ENCODE assay signal across 1 cellular context in genomic region chr2:232865165-232865564, GRCh38.
TF ChIP-seq lines count a peak whose summit lies in the region.

No MANE protein-coding gene starts in this region.

TF ChIP-seq in HepG2, 621 proteins besides CTCF, POLR2A, EP300 and RAD21:
- TF ChIP-seq CEBPG (CRISPR knock-in tag; IDR thresholded peaks at IDR 0.05) (peak; percentile 43; the same call in 1 of the 2 replicates), CEBPB (IDR thresholded peaks at IDR 0.05; ENCODE audit: borderline replicate concordance, low read depth, low read length) (peak; percentile 56; the same call in 1 of the 2 replicates), DNMT3B (CRISPR knock-in tag; conservative IDR thresholded peaks at IDR 0.05) (no peak), MTF2 (CRISPR knock-in tag; IDR thresholded peaks at IDR 0.05; ENCODE audit: borderline replicate concordance) (no peak)
TF ChIP-seq in HepG2: peak in this region for 2.
